14 cellular contexts compared by ENCODE assay signal in the genomic region with DNA sequence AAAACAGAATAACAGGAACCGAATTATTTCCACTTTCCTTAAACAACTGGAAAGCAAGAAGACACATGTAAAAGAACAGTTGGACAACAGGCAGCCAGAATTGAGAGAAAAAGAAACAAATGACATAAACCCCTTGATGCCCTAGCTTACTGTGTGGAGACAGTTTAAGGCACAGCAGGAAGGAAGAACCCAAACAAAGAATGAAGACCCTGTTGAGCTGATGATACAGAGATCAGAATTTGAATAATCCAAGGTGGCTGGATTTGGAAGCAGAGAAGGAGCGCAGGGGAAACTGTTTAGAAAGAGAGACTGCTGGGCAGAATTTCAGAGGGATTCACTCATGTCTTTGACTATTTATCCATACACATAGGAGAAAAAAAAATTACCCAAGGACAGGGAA.
"Had no signal": no experiment of that assay in that cellular context is flagged by ENCODE, and none has a peak within 500 bp of the region (broad histone marks: within the 10 kb centered on the region; RNA-seq: fewer than 3 reads in every experiment).

No MANE protein-coding gene starts in this region.

- H3K36me3 ChIP-seq: ovary had no signal

- H3K27ac Mint-ChIP-seq: activated CD4-positive, alpha-beta memory T cell treated with anti-CD3 and anti-CD28 coated beads, Interleukin-2, amount 10 ng/mL, durations not matched to agents 7 days and 5 days; activated naive CD8-positive, alpha-beta T cell treated with anti-CD3 and anti-CD28 coated beads, Interleukin-2, amount 10 ng/mL, durations not matched to agents 7 days and 5 days; activated T-cell treated with anti-CD3 and anti-CD28 coated beads, Interleukin-2, amount 50 U/mL, for 72 hours; natural killer cell treated with Interleukin-12 subunit alpha and Interleukin-12 subunit beta and Interleukin-15 and Interleukin-18, amount 100 ng/mL, for 72 hours had no signal

- FAIRE-seq: bronchial epithelial cell, urothelium cell line had no signal

- H3K27me3 ChIP-seq: esophagus muscularis mucosa, ovary, stomach had no signal

- H3K27ac ChIP-seq: esophagus muscularis mucosa, ovary, stomach had no signal

- ATAC-seq: activated T-cell treated with anti-CD3 and anti-CD28 coated beads, Interleukin-2, amount 50 U/mL, for 72 hours; left lobe of liver; natural killer cell treated with Interleukin-12 subunit alpha and Interleukin-12 subunit beta and Interleukin-15 and Interleukin-18, amount 100 ng/mL, for 72 hours had no signal

- H3K4me3 Mint-ChIP-seq: activated CD4-positive, alpha-beta memory T cell treated with anti-CD3 and anti-CD28 coated beads, Interleukin-2, amount 10 ng/mL, durations not matched to agents 7 days and 5 days; activated naive CD8-positive, alpha-beta T cell treated with anti-CD3 and anti-CD28 coated beads, Interleukin-2, amount 10 ng/mL, durations not matched to agents 7 days and 5 days; activated T-cell treated with anti-CD3 and anti-CD28 coated beads, Interleukin-2, amount 50 U/mL, for 72 hours; natural killer cell treated with Interleukin-12 subunit alpha and Interleukin-12 subunit beta and Interleukin-15 and Interleukin-18, amount 100 ng/mL, for 72 hours had no signal

- H3K27me3 Mint-ChIP-seq: activated CD4-positive, alpha-beta memory T cell treated with anti-CD3 and anti-CD28 coated beads, Interleukin-2, amount 10 ng/mL, durations not matched to agents 7 days and 5 days; activated naive CD8-positive, alpha-beta T cell treated with anti-CD3 and anti-CD28 coated beads, Interleukin-2, amount 10 ng/mL, durations not matched to agents 7 days and 5 days; natural killer cell treated with Interleukin-12 subunit alpha and Interleukin-12 subunit beta and Interleukin-15 and Interleukin-18, amount 100 ng/mL, for 72 hours had no signal

- H3K4me1 ChIP-seq: stomach had no signal

- H3K9me3 ChIP-seq: esophagus muscularis mucosa, ovary, stomach had no signal

- H3K4me3 ChIP-seq: esophagus muscularis mucosa, ovary, stomach had no signal

- DNase-seq: activated CD4-positive, alpha-beta memory T cell treated with anti-CD3 and anti-CD28 coated beads, Interleukin-2, amount 10 ng/mL, durations not matched to agents 7 days and 5 days; activated naive CD8-positive, alpha-beta T cell treated with anti-CD3 and anti-CD28 coated beads, Interleukin-2, amount 10 ng/mL, durations not matched to agents 7 days and 5 days; activated T-cell treated with anti-CD3 and anti-CD28 coated beads, Interleukin-2, amount 50 U/mL, for 72 hours; anterior cingulate cortex; islet precursor cell; ovary; stimulated activated CD4-positive, alpha-beta T cell treated with anti-CD3 and anti-CD28 coated beads, Interleukin-4, amount 100 ng/mL, for 4 hours; stomach; T-helper 9 cell had no signal
